In the genomic region with DNA sequence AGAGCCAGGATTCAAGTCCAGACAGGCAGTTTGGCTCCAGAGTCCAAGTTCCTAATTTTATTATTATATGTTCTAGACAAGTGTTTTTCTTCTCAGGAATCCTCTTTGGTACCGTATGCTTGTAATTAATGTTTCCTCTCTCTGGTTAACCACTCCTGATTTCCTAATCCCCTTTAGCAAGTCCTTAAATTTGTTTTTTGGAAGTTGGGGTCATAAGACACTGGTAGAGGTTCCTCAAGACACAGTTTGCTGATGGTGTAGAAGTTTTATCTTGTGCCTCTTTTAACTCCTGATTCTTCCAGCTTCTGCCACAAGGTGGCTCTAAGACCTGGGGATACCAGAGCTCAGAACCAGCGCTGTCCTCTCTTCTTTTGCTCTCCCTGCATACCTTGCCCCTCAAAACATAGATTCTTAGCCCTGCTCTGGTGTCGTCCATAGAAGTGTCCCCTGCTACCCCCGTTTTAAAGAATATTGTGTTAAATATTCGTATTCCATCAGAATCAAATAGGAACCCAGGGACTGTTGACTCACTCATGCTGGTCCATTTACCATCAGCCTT, we compare ENCODE assay signal across 7 cellular contexts.
DNase-seq lines count a peak whose midpoint lies in the region; TF ChIP-seq lines count a peak whose summit lies in the region.
"Not testable (repeated sequence)": the region's sequence is repeated elsewhere in the genome, so short reads cannot be mapped to it uniquely, and the experiment has no call there.

No MANE protein-coding gene starts in this region.

- not testable (repeated sequence) for H3K9me3 Mint-ChIP-seq in CD14-positive monocyte; chondrocyte (ENCODE audit: low read depth); glutamatergic neuron (ENCODE audit: unreplicated experiment); neural crest cell
- peaks cover 30 to 42% of the 10 kb centered on the region in 2 experiments for H3K9me3 Mint-ChIP-seq in H9

- not testable (repeated sequence) for H3K9ac ChIP-seq in H9 (ENCODE audit: extremely low read depth, insufficient read length, low read length); SK-N-SH

- not testable (repeated sequence) for H2BK5ac ChIP-seq in H9 (ENCODE audit: insufficient read length, low read length)

- H2BK15ac ChIP-seq in H9 (ENCODE audit: low read depth, low read length): not testable (repeated sequence)

- not testable (repeated sequence) for H3K9me3 ChIP-seq in H9 (ENCODE audit: control insufficient read depth, low read depth, low read length); SK-N-SH

- H3K27ac ChIP-seq in H9 (ENCODE audit: insufficient read length, low read depth, low read length); SK-N-SH (ENCODE audit: low read depth in 2 of 2, low read length in 1 of 2): not testable (repeated sequence)

- not testable (repeated sequence) for H3K23me2 ChIP-seq in H9 (ENCODE audit: insufficient read length, low read depth, low read length, poor library complexity, severe bottlenecking)

- H4K8ac ChIP-seq in H9 (replicated peaks; ENCODE audit: insufficient read length, low read depth, low read length): not testable (repeated sequence)

- not testable (repeated sequence) for H3K23ac ChIP-seq in H9 (ENCODE audit: insufficient read length, low read depth, low read length)

- H3K9me2 ChIP-seq in SK-N-SH: not testable (repeated sequence)

- not testable (repeated sequence) for H3F3A ChIP-seq in SK-N-SH (replicated peaks; ENCODE audit: insufficient read depth)

- H4K20me1 ChIP-seq in H9 (ENCODE audit: control insufficient read depth, insufficient read depth, insufficient read length); SK-N-SH (ENCODE audit: insufficient read depth): not testable (repeated sequence)

- not testable (repeated sequence) for H3K4me2 ChIP-seq in H9 (ENCODE audit: insufficient read depth, insufficient read length, low read length); SK-N-SH

- H4K91ac ChIP-seq in H9 (ENCODE audit: insufficient read length, low read depth, low read length): not testable (repeated sequence)

- H2AFZ ChIP-seq in H9 (ENCODE audit: low read length); SK-N-SH (ENCODE audit: low read depth): not testable (repeated sequence)

- H2BK120ac ChIP-seq in H9 (ENCODE audit: low read depth, low read length, poor library complexity, severe bottlenecking): not testable (repeated sequence)

- not testable (repeated sequence) for H2AK5ac ChIP-seq in H9 (ENCODE audit: insufficient read length, low read length)

- not testable (repeated sequence) for H2BK20ac ChIP-seq in H9 (ENCODE audit: low read depth, low read length, poor library complexity, severe bottlenecking)

- intact Hi-C loops in CD14-positive monocyte (cut with micrococcal nuclease): not testable (repeated sequence)

- not testable (repeated sequence) for H3K79me1 ChIP-seq in H9 (ENCODE audit: insufficient read depth, low read depth, low read length, poor library complexity, severe bottlenecking)

- CTCF ChIA-PET in SK-N-SH (lab: Yijun Ruan, JAX): not testable (repeated sequence)

- not testable (repeated sequence) for DNase-seq in CD14-positive monocyte (ENCODE audit: low spot score); H9; SK-N-SH; chondrocyte (ENCODE audit: low spot score); glutamatergic neuron; neural crest cell (ENCODE audit: low read depth, low spot score)

- H3K27me3 Mint-ChIP-seq in CD14-positive monocyte (ENCODE audit: low read depth in 3 of 3); H9 (ENCODE audit: low read depth); chondrocyte (ENCODE audit: low read depth); glutamatergic neuron (ENCODE audit: unreplicated experiment); neural crest cell (ENCODE audit: low read depth): not testable (repeated sequence)

- not testable (repeated sequence) for TF ChIP-seq RAD21 in SK-N-SH (IDR thresholded peaks at IDR 0.05; ENCODE audit: low read length)

- H4K5ac ChIP-seq in H9 (ENCODE audit: insufficient read length, low read depth, low read length): not testable (repeated sequence)

- not testable (repeated sequence) for H3K36me3 ChIP-seq in SK-N-SH (replicated peaks in 1 of 2; ENCODE audit: control insufficient read depth in 1 of 2, insufficient read depth in 2 of 2, low read length in 1 of 2)

- not testable (repeated sequence) for H3K4me1 ChIP-seq in H9 (ENCODE audit: insufficient read depth, low read length); SK-N-SH (ENCODE audit: control insufficient read depth in 1 of 2, insufficient read depth in 2 of 2, low read depth in 1 of 2, low read length in 1 of 2)

- not testable (repeated sequence) for H3K56ac ChIP-seq in H9 (ENCODE audit: insufficient read length, low read depth, low read length)

- TF ChIP-seq EP300 in SK-N-SH (IDR thresholded peaks at IDR 0.05; ENCODE audit: borderline replicate concordance in 1 of 2, low read depth in 1 of 2, low read length in 1 of 2): not testable (repeated sequence)

- H2BK12ac ChIP-seq in H9 (ENCODE audit: insufficient read length, low read depth, low read length): not testable (repeated sequence)

- H3K4me1 Mint-ChIP-seq in CD14-positive monocyte: peaks cover 17% of the 10 kb centered on the region
- not testable (repeated sequence) for H3K4me1 Mint-ChIP-seq in H9; chondrocyte (ENCODE audit: low read depth); glutamatergic neuron (ENCODE audit: low read depth, unreplicated experiment)
- H3K4me1 Mint-ChIP-seq in neural crest cell: peaks cover 11% of the 10 kb centered on the region

- H3K36me3 Mint-ChIP-seq in CD14-positive monocyte; H9 (ENCODE audit: insufficient read depth in 1 of 3, low read depth in 3 of 3); chondrocyte (ENCODE audit: low read depth); glutamatergic neuron (ENCODE audit: unreplicated experiment); neural crest cell (ENCODE audit: low read depth): not testable (repeated sequence)

- not testable (repeated sequence) for H3K14ac ChIP-seq in H9 (ENCODE audit: insufficient read depth, low read length)

- no CpG with 5 or more reads among the region's 5 CpGs for WGBS in H9 (ENCODE audit: extremely low coverage, insufficient read length, low lambda C conversion rate)
- WGBS in SK-N-SH (ENCODE audit: low lambda C conversion rate): 2% methylated on average over 5 of the region's 5 CpGs

- not testable (repeated sequence) for H3K79me2 ChIP-seq in H9 (ENCODE audit: insufficient read depth, low read length); SK-N-SH (ENCODE audit: insufficient read depth)

- H3K4me3 ChIP-seq in SK-N-SH (ENCODE audit: low read depth in 2 of 2, low read length in 1 of 2): not testable (repeated sequence)

- POLR2A ChIA-PET in SK-N-SH (lab: Yijun Ruan, JAX): not testable (repeated sequence)

- not testable (repeated sequence) for H3K4ac ChIP-seq in H9 (ENCODE audit: low read depth, low read length)

- peak; percentile 37 for TF ChIP-seq CTCF in CD14-positive monocyte (IDR thresholded peaks at IDR 0.05)
- TF ChIP-seq CTCF in H9 (conservative IDR thresholded peaks at IDR 0.05): peak; percentile 26; the same call in 1 of the 3 replicates
- 0 out of 2 replicates have a peak, but pooled peaks have one; percentile 10 for TF ChIP-seq CTCF in LNCAP (IDR thresholded peaks at IDR 0.05)
- TF ChIP-seq CTCF in SK-N-SH (IDR thresholded peaks at IDR 0.05): peak; percentile 51
- TF ChIP-seq CTCF in chondrocyte (IDR thresholded peaks at IDR 0.05): peak; percentile 64
- peak; percentile 41 for TF ChIP-seq CTCF in glutamatergic neuron (IDR thresholded peaks at IDR 0.05; ENCODE audit: partially characterized antibody, unreplicated experiment)
- peak; percentile 35 for TF ChIP-seq CTCF in neural crest cell (conservative IDR thresholded peaks at IDR 0.05)

- not testable (repeated sequence) for H3K27me3 ChIP-seq in H9 (ENCODE audit: insufficient read depth, low read length)
- peaks cover 16% of the 10 kb centered on the region; the same call in 1 of the 2 replicates for H3K27me3 ChIP-seq in SK-N-SH (ENCODE audit: insufficient read depth)

- not testable (repeated sequence) for H3K18ac ChIP-seq in H9 (ENCODE audit: insufficient read length, low read depth, low read length)

- peak overlapping the region in 6 of 7 donors; percentile 42 to 84 (median 74) for H3K27ac Mint-ChIP-seq in CD14-positive monocyte
- H3K27ac Mint-ChIP-seq in H9; chondrocyte (ENCODE audit: unreplicated experiment); glutamatergic neuron (ENCODE audit: unreplicated experiment); neural crest cell (ENCODE audit: unreplicated experiment): not testable (repeated sequence)

- H3K4me3 Mint-ChIP-seq in CD14-positive monocyte; H9; chondrocyte (ENCODE audit: unreplicated experiment); glutamatergic neuron (ENCODE audit: unreplicated experiment); neural crest cell: not testable (repeated sequence)

- not testable (repeated sequence) for H3T11ph ChIP-seq in H9 (ENCODE audit: low read length)

Comparison
In these comparisons a context has a peak if more than half of its experiments do, and no peak if none do; other contexts are left out.
1. CTCF ChIP-seq: peak in every context shown above with its lines; median percentile 64 in chondrocyte; 51 in SK-N-SH; 41 in glutamatergic neuron; 37 in CD14-positive monocyte; 35 in neural crest cell; 26 in H9; 10 in LNCAP.